Comparison of ENCODE assay signal across 8 cellular contexts in the genomic region with DNA sequence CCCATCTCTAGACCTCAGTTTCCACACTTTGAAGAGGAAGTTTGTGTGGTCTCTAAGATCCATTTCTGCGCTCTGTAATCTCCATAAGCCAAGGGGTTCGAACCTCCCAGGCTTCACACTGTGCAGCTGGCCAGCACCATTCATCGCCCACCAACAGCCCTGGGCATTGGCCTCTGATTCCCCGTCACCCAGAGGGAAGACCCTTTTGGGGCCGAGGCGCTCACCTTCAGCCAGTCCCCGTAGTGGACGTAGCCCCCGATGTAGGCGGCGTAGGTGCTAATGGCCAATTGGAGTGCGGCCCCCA. TPM values are rescaled to one million over a fixed set of nuclear protein-coding genes. Genes with fewer than 3 reads are reported as not detected.
DNase-seq lines count a peak whose midpoint lies in the region; ATAC-seq, FAIRE-seq and TF ChIP-seq lines count a peak whose summit lies in the region.

No MANE protein-coding gene starts in this region.

- CTCF ChIA-PET in activated CD4-positive, alpha-beta T cell treated with anti-CD3 and anti-CD28 coated beads for 36 hours (lab: Charles Lee): interaction anchor here (0.6 to 0.9 kb wide), 2 partner anchors 27 to 118 kb away, joined by 3 read pairs; no protein-coding TSS in a partner anchor
- CTCF ChIA-PET in HepG2 (lab: Yijun Ruan, JAX; ENCODE audit: low intra/inter-chr PET ratio, low total read pairs): no interaction called here

- no peaks in the 10 kb centered on the region for H3K9me3 Mint-ChIP-seq in activated CD4-positive, alpha-beta T cell treated with anti-CD3 and anti-CD28 coated beads for 36 hours (ENCODE audit: low read depth)
- peaks cover 2% of the 10 kb centered on the region for H3K9me3 Mint-ChIP-seq in astrocyte (ENCODE audit: unreplicated experiment)

- in situ Hi-C loops in HepG2 (cut with HindIII; ENCODE audit: extremely low pct_ligation_motif_present, low pct_unique_long_range_greater_than_20kb): no loop called here

- no peak for DNase-seq in activated CD4-positive, alpha-beta T cell treated with anti-CD3 and anti-CD28 coated beads for 36 hours
- DNase-seq in activated CD4-positive, alpha-beta T cell treated with anti-CD3 and anti-CD28 coated beads for 48 hours: no peak
- DNase-seq in astrocyte (ENCODE audit: low read depth) (no peak), HepG2 (ENCODE audit: low spot score) (peak; percentile 65), NCI-H510A (lab: John Stamatoyannopoulos, UW) (no peak)

- H2AFZ ChIP-seq in astrocyte (ENCODE audit: low read depth, low read length): peak overlapping the region; percentile 87
- no peak overlapping the region for H2AFZ ChIP-seq in HepG2 (ENCODE audit: low read length)

- TF ChIP-seq CTCF in astrocyte (IDR thresholded peaks at IDR 0.05; ENCODE audit: insufficient read depth, low read depth, low read length) (no peak), HepG2 (CRISPR knock-in tag; IDR thresholded peaks at IDR 0.05) (no peak; the same call in 1 of the 2 replicates)

- no peak for ATAC-seq in activated CD4-positive, alpha-beta T cell treated with anti-CD3 and anti-CD28 coated beads for 36 hours
- ATAC-seq in HepG2 (peak; percentile 73), HG03439 (IDR thresholded peaks at IDR 0.05; ENCODE audit: unreplicated experiment) (no peak)
- ATAC-seq in activated CD4-positive, CD25-positive, alpha-beta regulatory T cell treated with anti-CD3 and anti-CD28 coated beads, Interleukin-2, amount 50 U/mL, for 24 hours: no peak

- no TSS peak for BruUV-seq in HepG2 (replicated peaks; lab: Mats Ljungman, UMichigan)

- TF ChIP-seq RAD21 in HepG2 (CRISPR knock-in tag; IDR thresholded peaks at IDR 0.05): no peak

- peak overlapping the region; percentile 92 for H3K4me3 ChIP-seq in astrocyte (ENCODE audit: insufficient read depth, low read depth, low read length)
- peak overlapping the region; percentile 92 to 98 (median 93) for H3K4me3 ChIP-seq in HepG2 (replicated peaks in 1 of 3; ENCODE audit: insufficient read depth in 1 of 3, low read depth in 2 of 3, low read length in 3 of 3)
- H3K4me3 ChIP-seq in thymus (ENCODE audit: low read length): peak overlapping the region; percentile 63

- peaks cover 19% of the 10 kb centered on the region for H3K36me3 Mint-ChIP-seq in activated CD4-positive, alpha-beta T cell treated with anti-CD3 and anti-CD28 coated beads for 36 hours (ENCODE audit: low read depth)
- H3K36me3 Mint-ChIP-seq in astrocyte (ENCODE audit: low read depth, unreplicated experiment): peaks cover 14% of the 10 kb centered on the region

- H3K36me3 ChIP-seq in astrocyte (ENCODE audit: insufficient read depth, low read length) (no peaks in the 10 kb centered on the region), HepG2 (replicated peaks in 1 of 2; ENCODE audit: control insufficient read depth in 1 of 2, insufficient read depth in 2 of 2, low read length in 2 of 2) (peaks cover 3 to 12% of the 10 kb centered on the region in 2 experiments; a peak in 2 of 5 replicates), thymus (ENCODE audit: control insufficient read depth, insufficient read depth) (peaks cover 4% of the 10 kb centered on the region)

- 16% methylated on average over 12 of the region's 12 CpGs for WGBS in HepG2 (ENCODE audit: low lambda C conversion rate)
- WGBS in thymus: 24% methylated on average over 12 of the region's 12 CpGs

- peak overlapping the region; percentile 96 for H3K4me2 ChIP-seq in astrocyte (ENCODE audit: low read length)
- H3K4me2 ChIP-seq in HepG2 (ENCODE audit: low read depth, low read length): peak overlapping the region; percentile 97

- no peaks in the 10 kb centered on the region for H3K27me3 ChIP-seq in astrocyte (ENCODE audit: insufficient read depth, low read length)
- no peaks in the 10 kb centered on the region; a peak in 1 of 5 replicates for H3K27me3 ChIP-seq in HepG2 (ENCODE audit: control insufficient read depth in 1 of 2, insufficient read depth in 2 of 2, low read length in 2 of 2)
- H3K27me3 ChIP-seq in thymus (ENCODE audit: control insufficient read depth, insufficient read depth): no peaks in the 10 kb centered on the region

- H3K27ac ChIP-seq in astrocyte (ENCODE audit: low read depth, low read length) (peak overlapping the region; percentile 63), HepG2 (ENCODE audit: extremely low read length, insufficient read depth, low read length) (peak overlapping the region; percentile 88), thymus (ENCODE audit: low read depth) (no peak overlapping the region)

- POLR2A ChIA-PET in activated CD4-positive, alpha-beta T cell treated with anti-CD3 and anti-CD28 coated beads for 36 hours (lab: Charles Lee): interaction anchor here (0.5 to 1.3 kb wide), 2 partner anchors 52 to 218 kb away, joined by 3 read pairs; a partner anchor contains a TSS
- POLR2A ChIA-PET in HepG2 (lab: Yijun Ruan, JAX): interaction anchor here (0.7 to 1.8 kb wide), 13 partner anchors 11 to 172 kb away, joined by 3 to 39 read pairs (median 4); a partner anchor contains a TSS

- H3K79me2 ChIP-seq in astrocyte (ENCODE audit: insufficient read depth, low read length) (no peaks in the 10 kb centered on the region), HepG2 (ENCODE audit: insufficient read depth, low read length) (peaks cover 8% of the 10 kb centered on the region)

- H3K9me3 ChIP-seq in astrocyte (ENCODE audit: insufficient read depth, low read depth, low read length): no peaks in the 10 kb centered on the region
- no peaks in the 10 kb centered on the region for H3K9me3 ChIP-seq in HepG2 (ENCODE audit: low read length)
- H3K9me3 ChIP-seq in thymus (ENCODE audit: control insufficient read depth): no peaks in the 10 kb centered on the region

- intact Hi-C loops in activated CD4-positive, alpha-beta T cell treated with anti-CD3 and anti-CD28 coated beads for 36 hours (cut with DNase I, micrococcal nuclease): loop anchor here in 1 of 2 experiments (1.0 to 2.0 kb wide), 5 partner anchors 52 to 531 kb away; a partner anchor contains a TSS
- intact Hi-C loops in HepG2 (cut with micrococcal nuclease; ENCODE audit: unreplicated experiment): loop anchor here (2.0 kb wide), 1 partner anchor 13 kb away; no protein-coding TSS in a partner anchor

- no peak for TF ChIP-seq EP300 in HepG2 (IDR thresholded peaks at IDR 0.05; ENCODE audit: low read depth in 2 of 2, low read length in 2 of 2)
- no peak for TF ChIP-seq EP300 in HepG2 (CRISPR knock-in tag; IDR thresholded peaks at IDR 0.05; ENCODE audit: borderline replicate concordance)

- no peak for FAIRE-seq in astrocyte (lab: Jason Lieb, UNC)
- peak; percentile 12 for FAIRE-seq in HepG2 (lab: Jason Lieb, UNC)

- H3K9ac ChIP-seq in astrocyte (ENCODE audit: low read length) (peak overlapping the region; percentile 94), HepG2 (ENCODE audit: insufficient read depth, low read depth, low read length) (peak overlapping the region; percentile 95)

- H3K4me1 Mint-ChIP-seq in activated CD4-positive, alpha-beta T cell treated with anti-CD3 and anti-CD28 coated beads for 36 hours: peaks cover 7% of the 10 kb centered on the region
- peaks cover 3% of the 10 kb centered on the region for H3K4me1 Mint-ChIP-seq in astrocyte (ENCODE audit: low read depth, unreplicated experiment)

- TF ChIP-seq POLR2A in HepG2 (IDR thresholded peaks at IDR 0.05; ENCODE audit: insufficient read depth in 1 of 2, low read depth in 2 of 2, low read length in 2 of 2): no peak; a peak in 1 of 4 replicates

- H3K27ac Mint-ChIP-seq in activated CD4-positive, alpha-beta T cell treated with anti-CD3 and anti-CD28 coated beads for 36 hours: peak overlapping the region; percentile 96
- H3K27ac Mint-ChIP-seq in astrocyte (ENCODE audit: unreplicated experiment): peak overlapping the region; percentile 96

- H3K27me3 Mint-ChIP-seq in activated CD4-positive, alpha-beta T cell treated with anti-CD3 and anti-CD28 coated beads for 36 hours: no peaks in the 10 kb centered on the region
- H3K27me3 Mint-ChIP-seq in astrocyte (ENCODE audit: low read depth, unreplicated experiment): no peaks in the 10 kb centered on the region

- H3K4me3 Mint-ChIP-seq in activated CD4-positive, alpha-beta T cell treated with anti-CD3 and anti-CD28 coated beads for 36 hours: peak overlapping the region; percentile 96
- H3K4me3 Mint-ChIP-seq in astrocyte (ENCODE audit: unreplicated experiment): peak overlapping the region; percentile 98

- H4K20me1 ChIP-seq in astrocyte (ENCODE audit: insufficient read depth, low read length) (peaks cover 4% of the 10 kb centered on the region), HepG2 (ENCODE audit: insufficient read depth, low read length) (no peaks in the 10 kb centered on the region)

- peaks cover 8% of the 10 kb centered on the region for H3K4me1 ChIP-seq in astrocyte (ENCODE audit: insufficient read depth, low read length)
- H3K4me1 ChIP-seq in HepG2 (ENCODE audit: insufficient read depth, low read length): peaks cover 40% of the 10 kb centered on the region
- H3K4me1 ChIP-seq in thymus (ENCODE audit: control insufficient read depth, insufficient read depth, low read length): peaks cover 6% of the 10 kb centered on the region

RNA-seq across cellular contexts. Expression of a gene that starts 0.7 kb away (rescaled TPM):
- total RNA-seq in activated CD4-positive, alpha-beta T cell treated with anti-CD3 and anti-CD28 coated beads for 36 hours: 10 to 100 TPM; 17.6 to 22.7 TPM
- total RNA-seq in astrocyte (17.1 and 21.8 TPM in 2 replicates), HepG2 (2016; rRNA removed; fragmentation: Illumina TruSeq; extraction: Trizol) (50.0 and 72.0 TPM in 2 replicates)
- total RNA-seq in HepG2 (2016; cell fraction: cytosol; rRNA removed; fragmentation: Illumina TruSeq; extraction: Trizol; ENCODE audit: low read depth): 24.7 and 30.5 TPM in 2 replicates
- total RNA-seq in HepG2 (2016; cell fraction: insoluble cytoplasmic fraction; rRNA removed; fragmentation: Illumina TruSeq; extraction: Trizol): 50.9 and 73.7 TPM in 2 replicates
- 58.1 and 63.3 TPM in 2 replicates for total RNA-seq in HepG2 (2016; cell fraction: membrane; rRNA removed; fragmentation: Illumina TruSeq; extraction: Trizol)
- 55.2 and 61.0 TPM in 2 replicates for total RNA-seq in HepG2 (2016; cell fraction: nucleus; rRNA removed; fragmentation: Illumina TruSeq; extraction: Trizol)
- polyA plus RNA-seq in HepG2 (2011; rRNA removed) (100 and 107 TPM in 2 replicates), thymus (23.8 TPM)
- 128 and 161 TPM in 2 replicates for polyA plus RNA-seq in HepG2 (2011; cell fraction: cytosol; rRNA removed)
- polyA plus RNA-seq in HepG2 (2011; cell fraction: nucleus; rRNA removed): 53.5 and 60.7 TPM in 2 replicates
- 65.5 and 74.9 TPM in 2 replicates for polyA plus RNA-seq in HepG2 (2012)
- 19.8 and 21.2 TPM in 2 replicates for polyA plus RNA-seq in HepG2 (2016; cell fraction: cytosol; fragmentation: Illumina TruSeq; extraction: Trizol; ENCODE audit: low read depth)
- polyA plus RNA-seq in HepG2 (2016; cell fraction: insoluble cytoplasmic fraction; fragmentation: Illumina TruSeq; extraction: Trizol; ENCODE audit: low read depth): 35.3 and 36.8 TPM in 2 replicates
- 39.0 and 44.1 TPM in 2 replicates for polyA plus RNA-seq in HepG2 (2016; cell fraction: membrane; fragmentation: Illumina TruSeq; extraction: Trizol; ENCODE audit: low read depth)
- 68.4 and 69.1 TPM in 2 replicates for polyA plus RNA-seq in HepG2 (2016; cell fraction: nucleus; fragmentation: Illumina TruSeq; extraction: Trizol; ENCODE audit: insufficient read depth, low read depth)
- polyA minus RNA-seq in HepG2 (2011; rRNA and poly(A)+ RNA removed; ENCODE audit: low replicate concordance): 52.0 and 233 TPM in 2 replicates
- 45.2 and 52.9 TPM in 2 replicates for polyA minus RNA-seq in HepG2 (2011; cell fraction: cytosol; rRNA and poly(A)+ RNA removed)
- 37.7 and 38.3 TPM in 2 replicates for polyA minus RNA-seq in HepG2 (2011; cell fraction: nucleus; rRNA and poly(A)+ RNA removed)

RNA-seq across cellular contexts. Expression of a gene that starts 9.7 kb away (rescaled TPM):
- 1 to 10 TPM; 1.3 to 1.5 TPM for total RNA-seq in activated CD4-positive, alpha-beta T cell treated with anti-CD3 and anti-CD28 coated beads for 36 hours
- total RNA-seq in astrocyte: 0.91 and 1.0 TPM in 2 replicates
- total RNA-seq in HepG2 (2016; rRNA removed; fragmentation: Illumina TruSeq; extraction: Trizol): 3.0 and 4.3 TPM in 2 replicates
- 1.2 TPM in 2 replicates for total RNA-seq in HepG2 (2016; cell fraction: cytosol; rRNA removed; fragmentation: Illumina TruSeq; extraction: Trizol; ENCODE audit: low read depth)
- 2.8 and 4.3 TPM in 2 replicates for total RNA-seq in HepG2 (2016; cell fraction: insoluble cytoplasmic fraction; rRNA removed; fragmentation: Illumina TruSeq; extraction: Trizol)
- 2.2 and 2.3 TPM in 2 replicates for total RNA-seq in HepG2 (2016; cell fraction: membrane; rRNA removed; fragmentation: Illumina TruSeq; extraction: Trizol)
- total RNA-seq in HepG2 (2016; cell fraction: nucleus; rRNA removed; fragmentation: Illumina TruSeq; extraction: Trizol): 2.6 and 2.8 TPM in 2 replicates
- 5.1 and 10.3 TPM in 2 replicates for polyA plus RNA-seq in HepG2 (2011; rRNA removed)
- polyA plus RNA-seq in HepG2 (2011; cell fraction: cytosol; rRNA removed): 5.9 and 6.6 TPM in 2 replicates
- polyA plus RNA-seq in HepG2 (2011; cell fraction: nucleus; rRNA removed): 13.6 and 19.6 TPM in 2 replicates
- polyA plus RNA-seq in HepG2 (2012): 2.8 and 7.9 TPM in 2 replicates
- polyA plus RNA-seq in HepG2 (2016; cell fraction: cytosol; fragmentation: Illumina TruSeq; extraction: Trizol; ENCODE audit: low read depth): 0.93 and 1.1 TPM in 2 replicates
- 2.4 and 3.6 TPM in 2 replicates for polyA plus RNA-seq in HepG2 (2016; cell fraction: insoluble cytoplasmic fraction; fragmentation: Illumina TruSeq; extraction: Trizol; ENCODE audit: low read depth)
- 1.6 and 1.8 TPM in 2 replicates for polyA plus RNA-seq in HepG2 (2016; cell fraction: membrane; fragmentation: Illumina TruSeq; extraction: Trizol; ENCODE audit: low read depth)
- polyA plus RNA-seq in HepG2 (2016; cell fraction: nucleus; fragmentation: Illumina TruSeq; extraction: Trizol; ENCODE audit: insufficient read depth, low read depth): 5.8 and 5.9 TPM in 2 replicates
- polyA minus RNA-seq in HepG2 (2011; rRNA and poly(A)+ RNA removed; ENCODE audit: low replicate concordance): 0.82 and 14.6 TPM in 2 replicates
- polyA minus RNA-seq in HepG2 (2011; cell fraction: cytosol; rRNA and poly(A)+ RNA removed): 4.7 and 6.5 TPM in 2 replicates
- 4.0 and 9.2 TPM in 2 replicates for polyA minus RNA-seq in HepG2 (2011; cell fraction: nucleus; rRNA and poly(A)+ RNA removed)
- polyA plus RNA-seq in thymus: 1.6 TPM

RNA-seq across cellular contexts. Expression of a gene that starts 52.4 kb away (rescaled TPM):
- 100 to 1,000 TPM in 1 of 2 experiments, 10 to 100 TPM in 1; 93.1 to 102 TPM for total RNA-seq in activated CD4-positive, alpha-beta T cell treated with anti-CD3 and anti-CD28 coated beads for 36 hours
- 77.0 and 90.5 TPM in 2 replicates for total RNA-seq in astrocyte
- 52.8 and 58.4 TPM in 2 replicates for total RNA-seq in HepG2 (2016; rRNA removed; fragmentation: Illumina TruSeq; extraction: Trizol)
- total RNA-seq in HepG2 (2016; cell fraction: cytosol; rRNA removed; fragmentation: Illumina TruSeq; extraction: Trizol; ENCODE audit: low read depth): 33.1 and 35.6 TPM in 2 replicates
- total RNA-seq in HepG2 (2016; cell fraction: insoluble cytoplasmic fraction; rRNA removed; fragmentation: Illumina TruSeq; extraction: Trizol): 54.1 and 58.0 TPM in 2 replicates
- total RNA-seq in HepG2 (2016; cell fraction: membrane; rRNA removed; fragmentation: Illumina TruSeq; extraction: Trizol): 83.5 and 84.1 TPM in 2 replicates
- total RNA-seq in HepG2 (2016; cell fraction: nucleus; rRNA removed; fragmentation: Illumina TruSeq; extraction: Trizol): 32.8 and 34.5 TPM in 2 replicates
- 43.3 and 55.7 TPM in 2 replicates for polyA plus RNA-seq in HepG2 (2011; rRNA removed)
- 39.5 and 49.1 TPM in 2 replicates for polyA plus RNA-seq in HepG2 (2011; cell fraction: cytosol; rRNA removed)
- polyA plus RNA-seq in HepG2 (2011; cell fraction: nucleus; rRNA removed): 23.0 and 23.8 TPM in 2 replicates
- polyA plus RNA-seq in HepG2 (2012): 41.3 and 43.4 TPM in 2 replicates
- 42.1 and 49.1 TPM in 2 replicates for polyA plus RNA-seq in HepG2 (2016; cell fraction: cytosol; fragmentation: Illumina TruSeq; extraction: Trizol; ENCODE audit: low read depth)
- polyA plus RNA-seq in HepG2 (2016; cell fraction: insoluble cytoplasmic fraction; fragmentation: Illumina TruSeq; extraction: Trizol; ENCODE audit: low read depth): 92.1 and 94.1 TPM in 2 replicates
- 93.0 and 95.9 TPM in 2 replicates for polyA plus RNA-seq in HepG2 (2016; cell fraction: membrane; fragmentation: Illumina TruSeq; extraction: Trizol; ENCODE audit: low read depth)
- polyA plus RNA-seq in HepG2 (2016; cell fraction: nucleus; fragmentation: Illumina TruSeq; extraction: Trizol; ENCODE audit: insufficient read depth, low read depth): 65.1 and 74.2 TPM in 2 replicates
- polyA minus RNA-seq in HepG2 (2011; rRNA and poly(A)+ RNA removed; ENCODE audit: low replicate concordance): 62.0 and 88.5 TPM in 2 replicates
- polyA minus RNA-seq in HepG2 (2011; cell fraction: cytosol; rRNA and poly(A)+ RNA removed): 34.6 and 39.9 TPM in 2 replicates
- polyA minus RNA-seq in HepG2 (2011; cell fraction: nucleus; rRNA and poly(A)+ RNA removed): 40.4 and 42.5 TPM in 2 replicates
- 31.3 TPM for polyA plus RNA-seq in thymus

RNA-seq across cellular contexts. Expression of a gene that starts 56.5 kb away (rescaled TPM):
- total RNA-seq in activated CD4-positive, alpha-beta T cell treated with anti-CD3 and anti-CD28 coated beads for 36 hours: 10 to 100 TPM; 21.3 to 22.0 TPM
- total RNA-seq in astrocyte (94.5 and 98.5 TPM in 2 replicates), HepG2 (2016; rRNA removed; fragmentation: Illumina TruSeq; extraction: Trizol) (18.8 and 38.5 TPM in 2 replicates)
- 8.6 and 14.9 TPM in 2 replicates for total RNA-seq in HepG2 (2016; cell fraction: cytosol; rRNA removed; fragmentation: Illumina TruSeq; extraction: Trizol; ENCODE audit: low read depth)
- total RNA-seq in HepG2 (2016; cell fraction: insoluble cytoplasmic fraction; rRNA removed; fragmentation: Illumina TruSeq; extraction: Trizol): 17.5 and 37.8 TPM in 2 replicates
- 16.0 and 22.0 TPM in 2 replicates for total RNA-seq in HepG2 (2016; cell fraction: membrane; rRNA removed; fragmentation: Illumina TruSeq; extraction: Trizol)
- 40.7 and 44.5 TPM in 2 replicates for total RNA-seq in HepG2 (2016; cell fraction: nucleus; rRNA removed; fragmentation: Illumina TruSeq; extraction: Trizol)
- polyA plus RNA-seq in HepG2 (2011; rRNA removed) (75.8 and 76.1 TPM in 2 replicates), thymus (30.2 TPM)
- 79.2 and 116 TPM in 2 replicates for polyA plus RNA-seq in HepG2 (2011; cell fraction: cytosol; rRNA removed)
- 46.2 and 49.1 TPM in 2 replicates for polyA plus RNA-seq in HepG2 (2011; cell fraction: nucleus; rRNA removed)
- polyA plus RNA-seq in HepG2 (2012): 40.3 and 62.7 TPM in 2 replicates
- 24.5 and 33.4 TPM in 2 replicates for polyA plus RNA-seq in HepG2 (2016; cell fraction: cytosol; fragmentation: Illumina TruSeq; extraction: Trizol; ENCODE audit: low read depth)
- polyA plus RNA-seq in HepG2 (2016; cell fraction: insoluble cytoplasmic fraction; fragmentation: Illumina TruSeq; extraction: Trizol; ENCODE audit: low read depth): 41.7 and 46.0 TPM in 2 replicates
- polyA plus RNA-seq in HepG2 (2016; cell fraction: membrane; fragmentation: Illumina TruSeq; extraction: Trizol; ENCODE audit: low read depth): 39.8 and 42.2 TPM in 2 replicates
- 126 and 134 TPM in 2 replicates for polyA plus RNA-seq in HepG2 (2016; cell fraction: nucleus; fragmentation: Illumina TruSeq; extraction: Trizol; ENCODE audit: insufficient read depth, low read depth)
- polyA minus RNA-seq in HepG2 (2011; rRNA and poly(A)+ RNA removed; ENCODE audit: low replicate concordance): 232 and 267 TPM in 2 replicates
- polyA minus RNA-seq in HepG2 (2011; cell fraction: cytosol; rRNA and poly(A)+ RNA removed): 41.8 and 52.8 TPM in 2 replicates
- polyA minus RNA-seq in HepG2 (2011; cell fraction: nucleus; rRNA and poly(A)+ RNA removed): 25.0 and 33.2 TPM in 2 replicates
